Comparison of ENCODE assay signal across 1 cellular context in the genomic region with DNA sequence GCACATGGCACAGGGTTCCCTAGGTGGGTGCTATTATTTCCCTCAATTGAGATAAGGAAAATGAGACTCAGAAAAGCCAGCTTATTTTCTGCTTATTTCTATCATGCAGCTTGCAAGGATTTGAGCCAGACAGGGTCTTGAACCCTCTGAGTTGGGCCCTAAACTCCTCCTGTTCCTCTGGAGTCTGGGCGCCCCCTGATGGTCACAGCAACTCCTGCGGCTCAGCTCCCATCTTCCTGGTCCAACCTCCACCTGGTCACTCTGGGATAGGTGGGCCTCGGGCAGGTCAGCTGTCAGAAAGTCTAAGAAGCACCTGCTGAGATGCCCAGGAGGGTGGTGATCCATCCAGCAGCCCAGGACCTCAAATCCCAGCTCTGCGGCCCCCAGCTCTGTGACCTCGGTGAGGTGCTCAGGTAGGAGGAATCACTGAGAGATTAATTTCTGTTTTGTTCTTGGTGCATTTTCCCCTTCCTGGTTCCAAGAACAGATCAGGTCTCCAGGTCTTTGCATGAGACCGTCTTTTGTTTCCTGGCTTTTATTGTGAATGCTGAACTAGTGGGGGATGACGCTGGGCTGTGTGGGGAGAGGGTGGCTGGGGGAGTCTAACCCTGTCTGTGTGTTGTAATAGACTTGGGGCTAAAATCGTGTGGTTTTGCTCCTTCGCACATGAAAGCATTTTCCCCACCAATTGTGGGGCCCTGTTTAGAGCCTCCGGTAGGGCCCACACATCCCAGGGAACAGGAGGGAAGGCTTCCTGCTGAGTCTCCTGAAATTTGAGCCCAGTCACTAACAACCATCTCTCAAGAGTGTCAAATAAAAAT.
TF ChIP-seq lines count a peak whose summit lies in the region.

No MANE protein-coding gene starts in this region.

TF ChIP-seq in SK-N-SH, 30 proteins besides CTCF, POLR2A, EP300 and RAD21:
- TF ChIP-seq, protein P1, sequence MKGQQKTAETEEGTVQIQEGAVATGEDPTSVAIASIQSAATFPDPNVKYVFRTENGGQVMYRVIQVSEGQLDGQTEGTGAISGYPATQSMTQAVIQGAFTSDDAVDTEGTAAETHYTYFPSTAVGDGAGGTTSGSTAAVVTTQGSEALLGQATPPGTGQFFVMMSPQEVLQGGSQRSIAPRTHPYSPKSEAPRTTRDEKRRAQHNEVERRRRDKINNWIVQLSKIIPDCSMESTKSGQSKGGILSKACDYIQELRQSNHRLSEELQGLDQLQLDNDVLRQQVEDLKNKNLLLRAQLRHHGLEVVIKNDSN (IDR thresholded peaks at IDR 0.05; ENCODE audit: borderline replicate concordance, low read depth) = no peak
- TF ChIP-seq TAF1 (IDR thresholded peaks at IDR 0.05; ENCODE audit: borderline replicate concordance, low read depth, low read length) (no peak), SMC3 (IDR thresholded peaks at IDR 0.05; ENCODE audit: low read depth, low read length) (peak; percentile 77), FOSL2 (IDR thresholded peaks at IDR 0.05; ENCODE audit: borderline replicate concordance, low read depth) (no peak)
